10 cellular contexts compared by ENCODE assay signal in genomic region chr6:105601541-105602174, GRCh38.
DNase-seq lines count a peak whose midpoint lies in the region; ATAC-seq, FAIRE-seq and TF ChIP-seq lines count a peak whose summit lies in the region.
"Had no signal": no experiment of that assay in that cellular context is flagged by ENCODE, and none has a peak within 500 bp of the region (broad histone marks: within the 10 kb centered on the region; RNA-seq: fewer than 3 reads in every experiment).

No MANE protein-coding gene starts in this region.

- no peaks in the 10 kb centered on the region for H3K9me3 ChIP-seq in OCI-LY3 (ENCODE audit: insufficient read depth, low read length)

- H3K4me3 ChIP-seq in OCI-LY3 (ENCODE audit: low read length) = peak overlapping the region; percentile 59
- H3K4me3 ChIP-seq in bronchial epithelial cell (ENCODE audit: low read depth, low read length) = no peak overlapping the region
- H3K4me3 ChIP-seq in mesendoderm (ENCODE audit: low read length) = no peak overlapping the region
- H3K4me3 ChIP-seq: cardiac muscle cell had no signal

- no peak overlapping the region for H2BK120ac ChIP-seq in mesendoderm (ENCODE audit: low read depth, low read length)

- H3K79me2 ChIP-seq in OCI-LY3 (ENCODE audit: low read length) = no peaks in the 10 kb centered on the region
- H3K79me2 ChIP-seq in mesendoderm (ENCODE audit: control insufficient read depth, insufficient read depth, low read length) = no peaks in the 10 kb centered on the region

- no peaks in the 10 kb centered on the region for H4K20me1 ChIP-seq in OCI-LY3 (ENCODE audit: insufficient read depth, low read length)

- H3K4ac ChIP-seq in mesendoderm (ENCODE audit: low read depth, low read length) = no peak overlapping the region

- H3K23ac ChIP-seq in mesendoderm (ENCODE audit: low read length) = no peak overlapping the region

- TF ChIP-seq CTCF in OCI-LY3 (IDR thresholded peaks at IDR 0.05; ENCODE audit: low read depth, low read length) = no peak
- no peak for TF ChIP-seq CTCF in bronchial epithelial cell (IDR thresholded peaks at IDR 0.05; ENCODE audit: insufficient read depth, low read length, severe bottlenecking)

- DNase-seq in NK-92 treated with Interleukin-12 subunit alpha and Interleukin-12 subunit beta, amount 100 ng/mL, for 24 hours (lab: John Stamatoyannopoulos, UW) = peak; percentile 56
- DNase-seq in NK-92 (lab: John Stamatoyannopoulos, UW; ENCODE audit: unreplicated experiment) = no peak
- peak; percentile 100 for DNase-seq in bronchial epithelial cell (ENCODE audit: low read depth)
- peak; percentile 35 for DNase-seq in mesendoderm
- DNase-seq in superior temporal gyrus (ENCODE audit: extremely low spot score) = peak; percentile 83
- DNase-seq in activated gamma-delta T cell (lab: John Stamatoyannopoulos, UW) = no peak

- H3K18ac ChIP-seq in mesendoderm (ENCODE audit: low read length) = no peak overlapping the region

- H3K27me3 ChIP-seq in OCI-LY3 (ENCODE audit: low read depth, low read length) = no peaks in the 10 kb centered on the region
- H3K27me3 ChIP-seq in bronchial epithelial cell (ENCODE audit: control insufficient read depth, insufficient read depth, low read length) = no peaks in the 10 kb centered on the region
- no peaks in the 10 kb centered on the region for H3K27me3 ChIP-seq in mesendoderm (ENCODE audit: insufficient read depth, low read length, poor library complexity)
- H3K27me3 ChIP-seq: cardiac muscle cell had no signal

- peak overlapping the region; percentile 87 for H3K4me2 ChIP-seq in OCI-LY3 (ENCODE audit: low read length)
- H3K4me2 ChIP-seq in mesendoderm (ENCODE audit: low read length) = no peak overlapping the region

- peak; percentile 84 for ATAC-seq in HG02763 (IDR thresholded peaks at IDR 0.05; ENCODE audit: unreplicated experiment)

- H3K79me1 ChIP-seq in mesendoderm (ENCODE audit: low read length) = no peaks in the 10 kb centered on the region

- no peak overlapping the region for H2BK15ac ChIP-seq in mesendoderm (replicated peaks; ENCODE audit: low read depth)

- no peak overlapping the region for H4K5ac ChIP-seq in mesendoderm (ENCODE audit: low read length)

- peak overlapping the region; percentile 80 for H2AFZ ChIP-seq in OCI-LY3 (ENCODE audit: low read depth, low read length)

- no peak overlapping the region for H2AK5ac ChIP-seq in mesendoderm (ENCODE audit: low read length)

- H2BK5ac ChIP-seq in mesendoderm (ENCODE audit: low read length) = no peak overlapping the region

- no CpG with 5 or more reads among the region's 6 CpGs for WGBS in mesendoderm (ENCODE audit: extremely low coverage, insufficient coverage, low lambda C conversion rate)

- FAIRE-seq in bronchial epithelial cell (lab: Jason Lieb, UNC) = peak; percentile 96

- peak overlapping the region; percentile 47 for H3K56ac ChIP-seq in mesendoderm (ENCODE audit: low read length)

- H3K4me1 ChIP-seq in OCI-LY3 (ENCODE audit: low read length) = peaks cover 29% of the 10 kb centered on the region
- H3K4me1 ChIP-seq in mesendoderm (ENCODE audit: control insufficient read depth, low read depth, low read length) = no peaks in the 10 kb centered on the region

- no peak overlapping the region for H4K8ac ChIP-seq in mesendoderm (ENCODE audit: low read depth, low read length)

- no peaks in the 10 kb centered on the region for H3K36me3 ChIP-seq in OCI-LY3 (replicated peaks; ENCODE audit: low read depth, low read length)
- no peaks in the 10 kb centered on the region for H3K36me3 ChIP-seq in bronchial epithelial cell (ENCODE audit: control insufficient read depth, insufficient read depth, low read length)
- no peaks in the 10 kb centered on the region for H3K36me3 ChIP-seq in mesendoderm (ENCODE audit: control insufficient read depth, insufficient read depth, low read length)
- H3K36me3 ChIP-seq: cardiac muscle cell had no signal

- peak overlapping the region; percentile 87 for H3K27ac ChIP-seq in OCI-LY3 (ENCODE audit: low read length)
- H3K27ac ChIP-seq in mesendoderm (ENCODE audit: low read depth, low read length) = no peak overlapping the region
- H3K27ac ChIP-seq: 22Rv1, cardiac muscle cell had no signal

- peak overlapping the region; percentile 68 for H3K9ac ChIP-seq in OCI-LY3 (ENCODE audit: low read length)
- H3K9ac ChIP-seq in mesendoderm (ENCODE audit: low read length) = no peak overlapping the region

Comparison
In these comparisons a context has a peak if more than half of its experiments do, and no peak if none do; other contexts are left out.
1. DNase-seq: peak in NK-92 treated with Interleukin-12 subunit alpha and Interleukin-12 subunit beta, amount 100 ng/mL, for 24 hours (single experiment), bronchial epithelial cell (single experiment), mesendoderm (single experiment) and superior temporal gyrus (single experiment); none in NK-92 (single experiment) and activated gamma-delta T cell (single experiment).